11 cellular contexts compared by ENCODE assay signal in the genomic region with DNA sequence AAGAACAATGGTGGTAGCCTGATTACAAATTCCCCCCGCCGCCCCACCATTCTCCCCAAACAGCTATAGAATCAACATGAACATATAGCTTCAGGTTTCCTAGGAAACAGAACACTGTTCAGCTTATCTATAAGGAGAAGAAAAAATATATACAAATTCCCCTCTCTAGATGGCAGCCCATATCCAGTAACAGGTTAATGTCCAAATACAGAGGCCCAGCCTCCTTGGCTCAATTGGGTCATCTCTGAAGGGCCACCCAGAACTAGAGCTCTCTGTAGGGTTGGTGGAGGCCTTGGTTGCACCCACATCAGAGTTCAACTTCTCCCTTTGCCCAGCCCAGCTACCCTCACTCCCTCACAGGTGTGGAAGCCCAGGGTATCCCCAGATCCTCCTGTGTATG.
"Had no signal": no experiment of that assay in that cellular context is flagged by ENCODE, and none has a peak within 500 bp of the region (broad histone marks: within the 10 kb centered on the region; RNA-seq: fewer than 3 reads in every experiment).

No MANE protein-coding gene starts in this region.

- H3K36me3 ChIP-seq: ovary, thyroid gland had no signal

- H3K27ac Mint-ChIP-seq: activated T-helper 2 cell treated with anti-CD3 and anti-CD28 coated beads, Interferon-gamma antibody, Interleukin-2, Interleukin-4, amounts not matched to agents 10 μg/mL and 5 μg/mL and 100 μg/mL, durations not matched to agents 14 hours and 24 hours and 36 hours; endodermal cell had no signal

- H3K27me3 ChIP-seq: ovary, thyroid gland had no signal

- H3K27ac ChIP-seq: ovary, thyroid gland had no signal

- H3K4me3 ChIP-seq: lung, ovary, thyroid gland had no signal

- H3K9me3 ChIP-seq: ovary, thyroid gland had no signal

- H3K4me1 ChIP-seq: thyroid gland had no signal

- ATAC-seq: activated CD4-positive, CD25-positive, alpha-beta regulatory T cell treated with anti-CD3 and anti-CD28 coated beads, Interleukin-2, amount 50 U/mL, for 24 hours; left cardiac atrium had no signal

- DNase-seq: activated naive CD4-positive, alpha-beta T cell treated with anti-CD3 and anti-CD28 coated beads, Interleukin-2, amount 50 U/mL, for 16 hours; endodermal cell; erythroblast; left cardiac atrium; ovary; stimulated activated CD4-positive, alpha-beta T cell treated with anti-CD3 and anti-CD28 coated beads, Interleukin-12 subunit alpha, Interleukin-12 subunit beta, amount 100 ng/mL, for 4 hours; stimulated activated CD4-positive, alpha-beta T cell treated with anti-CD3 and anti-CD28 coated beads, Interleukin-2, amount 100 ng/mL, for 24 hours; thyroid gland had no signal

- H3K4me1 Mint-ChIP-seq: endodermal cell had no signal

- H3K9me3 Mint-ChIP-seq: activated T-helper 2 cell treated with anti-CD3 and anti-CD28 coated beads, Interferon-gamma antibody, Interleukin-2, Interleukin-4, amounts not matched to agents 10 μg/mL and 5 μg/mL and 100 μg/mL, durations not matched to agents 14 hours and 24 hours and 36 hours had no signal

- H3K4me3 Mint-ChIP-seq: endodermal cell had no signal
